Comparison of ENCODE assay signal across 26 cellular contexts in genomic region chrX:125422986-125423385, GRCh38.
"Had no signal": no experiment of that assay in that cellular context is flagged by ENCODE, and none has a peak within 500 bp of the region (broad histone marks: within the 10 kb centered on the region; RNA-seq: fewer than 3 reads in every experiment).

No MANE protein-coding gene starts in this region.

- H3K4me1 ChIP-seq: neural progenitor cell, parathyroid adenoma, psoas muscle, spleen, stomach, thyroid gland, tibial nerve, upper lobe of left lung, vagina had no signal

- H3K36me3 ChIP-seq: neural progenitor cell, ovary, spleen, stomach, thoracic aorta, thyroid gland, tibial nerve, upper lobe of left lung, vagina had no signal

- H2AFZ ChIP-seq: neural progenitor cell, parathyroid adenoma had no signal

- H3K4me3 ChIP-seq: neural progenitor cell, ovary, psoas muscle, skin epidermis, smooth muscle cell, spleen, stomach, thoracic aorta, thyroid gland, tibial nerve, upper lobe of left lung, vagina had no signal

- FAIRE-seq: urothelium cell line had no signal

- H3K9ac ChIP-seq: neural progenitor cell, parathyroid adenoma had no signal

- H3K4me2 ChIP-seq: neural progenitor cell, smooth muscle cell had no signal

- H3K9me3 ChIP-seq: ovary, spleen, stomach, thoracic aorta, thyroid gland, tibial nerve, upper lobe of left lung, vagina had no signal

- H3K27ac ChIP-seq: neural progenitor cell, ovary, parathyroid adenoma, psoas muscle, skin epidermis, spleen, stomach, thoracic aorta, thyroid gland, tibial nerve, upper lobe of left lung, vagina had no signal

- H3K27me3 ChIP-seq: neural progenitor cell, ovary, spleen, stomach, thyroid gland, tibial nerve, upper lobe of left lung, vagina had no signal

- ATAC-seq: natural killer cell; psoas muscle; right cardiac atrium; sciatic nerve; stimulated activated effector memory CD8-positive, alpha-beta T cell treated with anti-CD3 and anti-CD28 coated beads, Interleukin-12 subunit alpha, Interleukin-12 subunit beta, amount 100 ng/mL, for 72 hours; stimulated activated naive B cell treated with anti-CD40 and anti-IgM and Interleukin-4, amounts not matched to agents 10 μg/mL and 1 μg/mL and 100 μg/mL, for 72 hours had no signal

- H3K79me2 ChIP-seq: parathyroid adenoma had no signal

- DNase-seq: natural killer cell; occipital lobe; ovary; posterior cingulate gyrus; psoas muscle; right cardiac atrium; spleen; stimulated activated CD4-positive, alpha-beta T cell treated with anti-CD3 and anti-CD28 coated beads, Interleukin-12 subunit alpha, Interleukin-12 subunit beta, amount 100 ng/mL, for 4 hours; stimulated activated CD4-positive, alpha-beta T cell treated with anti-CD3 and anti-CD28 coated beads, Interleukin-1b, Interleukin-23, amount 100 ng/mL, for 48 hours; stimulated activated CD4-positive, alpha-beta T cell treated with anti-CD3 and anti-CD28 coated beads, Interleukin-4, amount 100 ng/mL, for 24 hours; stimulated activated naive B cell treated with anti-CD40 and anti-IgM and Interleukin-4, amounts not matched to agents 10 μg/mL and 1 μg/mL and 100 μg/mL, for 72 hours; stimulated activated naive CD4-positive, alpha-beta T cell treated with Interleukin-2 at 50 U/mL for 16 hours; stomach; thyroid gland; trophoblast cell; upper lobe of left lung had no signal
